ENCODE assay signal across 16 cellular contexts in genomic region chr12:123720141-123720814, GRCh38. TPM values are rescaled to one million over a fixed set of nuclear protein-coding genes. Genes with fewer than 3 reads are reported as not detected.
DNase-seq lines count a peak whose midpoint lies in the region; ATAC-seq, FAIRE-seq and TF ChIP-seq lines count a peak whose summit lies in the region.
"Had no signal": no experiment of that assay in that cellular context is flagged by ENCODE, and none has a peak within 500 bp of the region (broad histone marks: within the 10 kb centered on the region; RNA-seq: fewer than 3 reads in every experiment).

No MANE protein-coding gene starts in this region.

- no peaks in the 10 kb centered on the region for H3K27me3 Mint-ChIP-seq in CD8-positive, alpha-beta memory T cell
- no peaks in the 10 kb centered on the region for H3K27me3 Mint-ChIP-seq in Caco-2 (ENCODE audit: insufficient read depth, unreplicated experiment)
- H3K27me3 Mint-ChIP-seq: activated naive CD8-positive, alpha-beta T cell treated with anti-CD3 and anti-CD28 coated beads, Interleukin-2, amount 10 ng/mL, durations not matched to agents 7 days and 5 days; brain had no signal

- H3K36me3 ChIP-seq in CD8-positive, alpha-beta memory T cell (ENCODE audit: insufficient read depth, low read length): peaks cover 14% of the 10 kb centered on the region
- H3K36me3 ChIP-seq in Caco-2 (ENCODE audit: control insufficient read depth, insufficient read depth, low read length) (no peaks in the 10 kb centered on the region; the same call in 1 of the 2 replicates), bronchial epithelial cell (ENCODE audit: control insufficient read depth, insufficient read depth, low read length) (peaks cover 2% of the 10 kb centered on the region), mesodermal cell (ENCODE audit: control insufficient read depth, insufficient read depth, low read length) (peaks cover 47% of the 10 kb centered on the region)

- H3K9me3 ChIP-seq in CD8-positive, alpha-beta memory T cell (ENCODE audit: low read length): no peaks in the 10 kb centered on the region
- no peaks in the 10 kb centered on the region for H3K9me3 ChIP-seq in Caco-2
- H3K9me3 ChIP-seq in mesodermal cell (ENCODE audit: control insufficient read depth, low read length): no peaks in the 10 kb centered on the region
- H3K9me3 ChIP-seq: colonic mucosa, Peyer's patch, SK-N-SH, tibial artery had no signal

- no peak overlapping the region for H3K4me3 ChIP-seq in CD8-positive, alpha-beta memory T cell (ENCODE audit: low read length)
- H3K4me3 ChIP-seq in Caco-2 (ENCODE audit: low read depth, low read length): no peak overlapping the region
- H3K4me3 ChIP-seq in bronchial epithelial cell (ENCODE audit: low read depth, low read length): no peak overlapping the region
- no peak overlapping the region for H3K4me3 ChIP-seq in mesodermal cell (ENCODE audit: extremely low read depth, insufficient read depth, low read length, poor library complexity, severe bottlenecking)
- H3K4me3 ChIP-seq: colonic mucosa, Peyer's patch, tibial artery had no signal

- ATAC-seq in HG02981 (IDR thresholded peaks at IDR 0.05; ENCODE audit: unreplicated experiment) (no peak), HG03354 (IDR thresholded peaks at IDR 0.05; ENCODE audit: poor library complexity, severe bottlenecking, unreplicated experiment) (no peak)

- CTCF ChIA-PET in CD8-positive, alpha-beta memory T cell (lab: Charles Lee): interaction anchor here (1.2 kb wide), 1 partner anchor 11 kb away, joined by 4 read pairs; no protein-coding TSS in a partner anchor
- CTCF ChIA-PET in Caco-2 (lab: Charles Lee): no interaction called here

- POLR2A ChIA-PET in CD8-positive, alpha-beta memory T cell (lab: Charles Lee): no interaction called here
- POLR2A ChIA-PET in Caco-2 (lab: Charles Lee): no interaction called here

- no peak for TF ChIP-seq CTCF in Caco-2 (IDR thresholded peaks at IDR 0.05; ENCODE audit: insufficient read depth in 1 of 2, low read depth in 1 of 2, low read length in 1 of 2, severe bottlenecking in 1 of 2, unreplicated experiment in 1 of 2)
- TF ChIP-seq CTCF in bronchial epithelial cell (IDR thresholded peaks at IDR 0.05; ENCODE audit: insufficient read depth, low read length, severe bottlenecking): no peak

- H3K4me1 Mint-ChIP-seq in CD8-positive, alpha-beta memory T cell: peaks cover 7 to 36% (median 8%) of the 10 kb centered on the region in 3 donors
- H3K4me1 Mint-ChIP-seq in Caco-2 (ENCODE audit: low read depth, unreplicated experiment): no peaks in the 10 kb centered on the region

- H3K9me3 Mint-ChIP-seq in CD8-positive, alpha-beta memory T cell: no peaks in the 10 kb centered on the region
- no peaks in the 10 kb centered on the region for H3K9me3 Mint-ChIP-seq in Caco-2 (ENCODE audit: unreplicated experiment)
- H3K9me3 Mint-ChIP-seq: activated naive CD8-positive, alpha-beta T cell treated with anti-CD3 and anti-CD28 coated beads, Interleukin-2, amount 10 ng/mL, durations not matched to agents 7 days and 5 days; brain had no signal

- BruUV-seq in Caco-2 (replicated peaks; lab: Mats Ljungman, UMichigan): no TSS peak

- H3K27ac ChIP-seq in CD8-positive, alpha-beta memory T cell (ENCODE audit: low read depth, low read length): peak overlapping the region; percentile 48
- H3K27ac ChIP-seq in mesodermal cell (ENCODE audit: low read depth, low read length, severe bottlenecking): peak overlapping the region; percentile 52
- H3K27ac ChIP-seq: colonic mucosa, Peyer's patch, tibial artery had no signal

- FAIRE-seq in bronchial epithelial cell (lab: Jason Lieb, UNC): no peak
- FAIRE-seq: frontal cortex had no signal

- H3K27me3 ChIP-seq in CD8-positive, alpha-beta memory T cell (ENCODE audit: insufficient read depth, low read length, poor library complexity, severe bottlenecking): no peaks in the 10 kb centered on the region
- no peaks in the 10 kb centered on the region for H3K27me3 ChIP-seq in Caco-2 (replicated peaks; ENCODE audit: control insufficient read depth, insufficient read depth, low read length)
- no peaks in the 10 kb centered on the region for H3K27me3 ChIP-seq in bronchial epithelial cell (ENCODE audit: control insufficient read depth, insufficient read depth, low read length)
- H3K27me3 ChIP-seq: colonic mucosa, Peyer's patch, tibial artery had no signal

- H3K36me3 Mint-ChIP-seq in CD8-positive, alpha-beta memory T cell: peaks cover 0 to 50% (median 6%) of the 10 kb centered on the region in 3 donors
- peaks cover 17% of the 10 kb centered on the region for H3K36me3 Mint-ChIP-seq in Caco-2 (ENCODE audit: insufficient read depth, unreplicated experiment)

- H3K4me1 ChIP-seq in CD8-positive, alpha-beta memory T cell (ENCODE audit: insufficient read depth, low read length): peaks cover 2% of the 10 kb centered on the region
- no peaks in the 10 kb centered on the region for H3K4me1 ChIP-seq in Caco-2
- no peaks in the 10 kb centered on the region for H3K4me1 ChIP-seq in mesodermal cell (ENCODE audit: control insufficient read depth, insufficient read depth, low read length, poor library complexity, severe bottlenecking)
- H3K4me1 ChIP-seq: colonic mucosa, tibial artery had no signal

- H3K4me3 Mint-ChIP-seq in CD8-positive, alpha-beta memory T cell: no peak overlapping the region
- no peak overlapping the region for H3K4me3 Mint-ChIP-seq in Caco-2 (ENCODE audit: unreplicated experiment)
- H3K4me3 Mint-ChIP-seq: activated naive CD8-positive, alpha-beta T cell treated with anti-CD3 and anti-CD28 coated beads, Interleukin-2, amount 10 ng/mL, durations not matched to agents 7 days and 5 days; brain had no signal

- no peak for DNase-seq in CD8-positive, alpha-beta memory T cell
- DNase-seq in Caco-2 (no peak), bronchial epithelial cell (ENCODE audit: low read depth) (peak; percentile 68), SIG-M5 treated with dmso at 0.1 percent for 504 hours (lab: John Stamatoyannopoulos, UW; ENCODE audit: unreplicated experiment) (no peak)
- DNase-seq: activated naive CD8-positive, alpha-beta T cell treated with anti-CD3 and anti-CD28 coated beads, Interleukin-2, amount 10 ng/mL, durations not matched to agents 7 days and 5 days; colonic mucosa; left cardiac atrium; NCI-H2029; Peyer's patch; tibial artery had no signal

- intact Hi-C loops in Caco-2 (cut with micrococcal nuclease; ENCODE audit: unreplicated experiment): no loop called here

- 82 to 95% methylated on average over 4 to 5 of the region's 5 CpGs for WGBS in mesodermal cell (ENCODE audit: insufficient coverage in 2 of 2), 2 experiments

- H3K27ac Mint-ChIP-seq in CD8-positive, alpha-beta memory T cell: peak overlapping the region in 4 of 8 donors; percentile 36 to 75 (median 46)
- H3K27ac Mint-ChIP-seq in Caco-2 (ENCODE audit: unreplicated experiment): peak overlapping the region; percentile 17
- H3K27ac Mint-ChIP-seq: brain had no signal

RNA-seq across cellular contexts. Expression of gene ATP6V0A2, which starts 8.1 kb away (rescaled TPM):
- 100 to 1,000 TPM; 109 to 113 TPM for total RNA-seq in CD8-positive, alpha-beta memory T cell
- polyA plus RNA-seq in CD8-positive, alpha-beta memory T cell: 27.1 TPM
- 36.4 and 47.1 TPM in 2 replicates for total RNA-seq in Caco-2 (2022)
- total RNA-seq in bronchial epithelial cell: 18.2 TPM in 2 replicates
- 26.4 TPM for polyA plus RNA-seq in mesodermal cell (2013, experiment 1 of 2)
- 23.2 TPM for polyA plus RNA-seq in mesodermal cell (2013, experiment 2 of 2)

RNA-seq across cellular contexts. Expression of gene DNAH10, which starts 41.8 kb away (rescaled TPM):
- total RNA-seq in CD8-positive, alpha-beta memory T cell: under 1 TPM; 0.09 to 0.13 TPM
- not detected for polyA plus RNA-seq in CD8-positive, alpha-beta memory T cell
- 0.16 and 0.45 TPM in 2 replicates for total RNA-seq in Caco-2 (2022)
- total RNA-seq in bronchial epithelial cell: under 0.01 and 0.13 TPM in 2 replicates
- 0.81 TPM for polyA plus RNA-seq in mesodermal cell (2013, experiment 1 of 2)
- 0.66 TPM for polyA plus RNA-seq in mesodermal cell (2013, experiment 2 of 2)

RNA-seq across cellular contexts. Expression of gene TCTN2, which starts 49.4 kb away (rescaled TPM):
- total RNA-seq in CD8-positive, alpha-beta memory T cell: 1 to 10 TPM; 5.5 to 5.7 TPM
- polyA plus RNA-seq in CD8-positive, alpha-beta memory T cell: 1.5 TPM
- total RNA-seq in Caco-2 (2022) (7.3 TPM in 2 replicates), bronchial epithelial cell (3.9 and 5.4 TPM in 2 replicates)
- polyA plus RNA-seq in mesodermal cell (2013, experiment 1 of 2): 11.8 TPM
- 12.0 TPM for polyA plus RNA-seq in mesodermal cell (2013, experiment 2 of 2)
